In the genomic region with DNA sequence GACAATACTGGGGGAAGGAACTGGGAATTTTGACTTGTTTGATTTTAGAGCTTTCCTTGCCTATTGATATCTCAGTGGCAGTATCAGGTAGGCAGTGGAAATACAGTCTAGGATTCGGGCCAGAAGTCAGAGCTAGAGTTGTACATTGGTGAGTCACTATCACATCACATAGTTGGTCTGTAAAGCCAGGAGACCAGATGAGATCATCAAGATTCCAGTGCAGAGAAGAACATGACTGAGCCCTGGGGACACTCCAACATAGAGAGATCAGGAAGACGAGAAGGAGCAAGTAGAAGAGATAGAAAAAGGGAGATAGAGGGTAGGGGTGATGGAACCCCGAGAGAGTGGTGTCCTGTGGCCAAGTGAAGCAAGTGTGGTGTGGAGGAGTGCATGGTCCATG, we compare ENCODE assay signal across 15 cellular contexts. TPM values are rescaled to one million over a fixed set of nuclear protein-coding genes. Genes with fewer than 3 reads are reported as not detected.
DNase-seq lines count a peak whose midpoint lies in the region; ATAC-seq and TF ChIP-seq lines count a peak whose summit lies in the region.
"Had no signal": no experiment of that assay in that cellular context is flagged by ENCODE, and none has a peak within 500 bp of the region (broad histone marks: within the 10 kb centered on the region; RNA-seq: fewer than 3 reads in every experiment).

No MANE protein-coding gene starts in this region.

- DNase-seq in AG09309 (ENCODE audit: low read depth) (peak; percentile 16), Karpas-422 (no peak), brain microvascular endothelial cell (peak; percentile 67), kidney tubule cell (ENCODE audit: low spot score) (peak; percentile 92), testis (no peak), DMS114 treated with DMSO at 0.1 percent for 48 hours (lab: John Stamatoyannopoulos, UW; ENCODE audit: unreplicated experiment) (no peak)
- DNase-seq in activated effector memory CD4-positive, alpha-beta T cell treated with anti-CD3 and anti-CD28 coated beads, Interleukin-2, amount 50 U/mL, for 16 hours: no peak
- DNase-seq: activated CD4-positive, alpha-beta T cell treated with anti-CD3 and anti-CD28 coated beads, Interleukin-2, amount 10 ng/mL, durations not matched to agents 24 days and 14 days; NCI-H1105; NCI-H82; nephron progenitor cell; stimulated activated naive B cell treated with anti-CD40 and anti-IgM and Interleukin-4, amounts not matched to agents 10 μg/mL and 1 μg/mL and 100 μg/mL, for 72 hours had no signal

- no peak for ATAC-seq in GM21576 (IDR thresholded peaks at IDR 0.05; ENCODE audit: unreplicated experiment)
- ATAC-seq: stimulated activated naive B cell treated with anti-CD40 and anti-IgM and Interleukin-4, amounts not matched to agents 10 μg/mL and 1 μg/mL and 100 μg/mL, for 72 hours had no signal

- in situ Hi-C loops in brain microvascular endothelial cell (cut with HindIII; ENCODE audit: low pct_ligation_motif_present, low sequenced_read_pairs): no loop called here

- WGBS in testis, 2 donors: 76 to 80% methylated on average over 3 of the region's 3 CpGs

- H3K9ac ChIP-seq in Karpas-422 (ENCODE audit: low read length): no peak overlapping the region
- H3K9ac ChIP-seq: BLaER1 had no signal

- H3K4me2 ChIP-seq in Karpas-422 (ENCODE audit: low read depth, low read length, poor library complexity, severe bottlenecking): no peak overlapping the region
- H3K4me2 ChIP-seq: BLaER1 had no signal

- H2AFZ ChIP-seq in Karpas-422 (ENCODE audit: low read length): 0 out of 2 replicates have a peak overlapping the region, but pooled peaks have one; percentile 47

- H3K27me3 ChIP-seq in Karpas-422 (ENCODE audit: low read length) (no peaks in the 10 kb centered on the region), brain microvascular endothelial cell (replicated peaks) (no peaks in the 10 kb centered on the region), testis (no peaks in the 10 kb centered on the region)
- H3K27me3 ChIP-seq: BLaER1 had no signal

- H3K4me1 ChIP-seq in Karpas-422 (ENCODE audit: low read length) (peaks cover 27% of the 10 kb centered on the region), testis (no peaks in the 10 kb centered on the region)
- H3K4me1 ChIP-seq: BLaER1 had no signal

- H4K20me1 ChIP-seq in Karpas-422 (ENCODE audit: insufficient read depth, low read depth, low read length): no peaks in the 10 kb centered on the region
- H4K20me1 ChIP-seq: BLaER1 had no signal

- TF ChIP-seq CTCF in AG09309 (IDR thresholded peaks at IDR 0.05; ENCODE audit: control insufficient read depth, insufficient read depth, low read depth, low read length, missing control alignments) (no peak), brain microvascular endothelial cell (IDR thresholded peaks at IDR 0.05; ENCODE audit: low read depth, low read length, missing control alignments) (no peak), testis (IDR thresholded peaks at IDR 0.05) (no peak)

- no peaks in the 10 kb centered on the region for H3K36me3 ChIP-seq in Karpas-422 (ENCODE audit: insufficient read depth, low read length)
- H3K36me3 ChIP-seq in brain microvascular endothelial cell (replicated peaks): no peaks in the 10 kb centered on the region
- H3K36me3 ChIP-seq in testis (ENCODE audit: low read depth, missing control alignments): no peaks in the 10 kb centered on the region
- H3K36me3 ChIP-seq: BLaER1 had no signal

- no peaks in the 10 kb centered on the region for H3K9me2 ChIP-seq in Karpas-422 (replicated peaks; ENCODE audit: insufficient read depth, low read length)

- H3K9me3 ChIP-seq in Karpas-422 (ENCODE audit: low read length) (no peaks in the 10 kb centered on the region), testis (no peaks in the 10 kb centered on the region)

- H3K79me2 ChIP-seq in Karpas-422 (ENCODE audit: low read length): no peaks in the 10 kb centered on the region

- intact Hi-C loops in testis (cut with DNase I; ENCODE audit: low total_unique reads): no loop called here

- H3K4me3 ChIP-seq in AG09309 (ENCODE audit: control insufficient read depth, low read depth, low read length) (no peak overlapping the region), Karpas-422 (ENCODE audit: low read length) (no peak overlapping the region), brain microvascular endothelial cell (ENCODE audit: low read depth, low read length) (no peak overlapping the region), testis (no peak overlapping the region)
- H3K4me3 ChIP-seq: BLaER1 had no signal

- peak overlapping the region; percentile 93 for H3K27ac ChIP-seq in Karpas-422 (ENCODE audit: low read length)
- H3K27ac ChIP-seq in brain microvascular endothelial cell: no peak overlapping the region
- H3K27ac ChIP-seq in testis: no peak overlapping the region
- H3K27ac ChIP-seq: BLaER1 had no signal

- TF ChIP-seq POLR2A in testis (IDR thresholded peaks at IDR 0.05): no peak

RNA-seq across cellular contexts. Expression of a gene that starts 46.6 kb away (rescaled TPM):
- total RNA-seq in Karpas-422 (2014; rRNA removed; shearing (Covaris generic); ENCODE audit: low replicate concordance): not detected in 2 replicates
- total RNA-seq in testis: 1 to 10 TPM in 1 of 2 donors, under 1 TPM in 1; 0.43 to 1.3 TPM
- 0.66 TPM for polyA plus RNA-seq in testis (ENCODE audit: insufficient read depth, low read depth, low replicate concordance)
- total RNA-seq: activated CD4-positive, alpha-beta T cell treated with anti-CD3 and anti-CD28 coated beads, Interleukin-2, amount 10 ng/mL, durations not matched to agents 24 days and 14 days; dermis microvascular lymphatic vessel endothelial cell had no signal

Comparison
In these comparisons a context has a peak if more than half of its experiments do, and no peak if none do; other contexts are left out.
1. DNase-seq: peak in AG09309 (single experiment), brain microvascular endothelial cell (single experiment) and kidney tubule cell (single experiment); none in Karpas-422 (single experiment), activated effector memory CD4-positive, alpha-beta T cell treated with anti-CD3 and anti-CD28 coated beads, Interleukin-2, amount 50 U/mL, for 16 hours (single experiment), testis (single experiment) and DMS114 treated with DMSO at 0.1 percent for 48 hours (single experiment).